12 cellular contexts compared by ENCODE assay signal in genomic region chr4:185332575-185333464, GRCh38.
A peak's percentile ranks its signal among the peaks of the same experiment; 100 is the strongest.
DNase-seq lines count a peak whose midpoint lies in the region; ATAC-seq and FAIRE-seq lines count a peak whose summit lies in the region.
"Had no signal": no experiment of that assay in that cellular context is flagged by ENCODE, and none has a peak within 500 bp of the region (broad histone marks: within the 10 kb centered on the region; RNA-seq: fewer than 3 reads in every experiment).

No MANE protein-coding gene starts in this region.

- ATAC-seq in GM19463 (IDR thresholded peaks at IDR 0.05; ENCODE audit: unreplicated experiment), result peak; percentile 86
- peak; percentile 82 for ATAC-seq in HG02884 (IDR thresholded peaks at IDR 0.05; ENCODE audit: unreplicated experiment)

- no peaks in the 10 kb centered on the region for H3K27me3 Mint-ChIP-seq in activated naive CD4-positive, alpha-beta T cell treated with anti-CD3 and anti-CD28 coated beads, Interleukin-2, amount 10 ng/mL, durations not matched to agents 7 days and 5 days
- H3K27me3 Mint-ChIP-seq: type B pancreatic cell had no signal

- H3K27ac ChIP-seq in HUES64 (ENCODE audit: low read depth, low read length), result peak overlapping the region; percentile 20; the same call in 1 of the 2 replicates
- H3K27ac ChIP-seq: cardiac muscle cell, ovary had no signal

- H3K27ac Mint-ChIP-seq in activated naive CD4-positive, alpha-beta T cell treated with anti-CD3 and anti-CD28 coated beads, Interleukin-2, amount 10 ng/mL, durations not matched to agents 7 days and 5 days, result no peak overlapping the region
- H3K27ac Mint-ChIP-seq: T-helper 1 cell treated with Interleukin-12 subunit alpha and Interleukin-12 subunit beta and Interleukin-4 antibody, amounts not matched to agents 30 μg/mL and 1 μg/mL, for 36 hours; type B pancreatic cell had no signal

- peak; percentile 59 for FAIRE-seq in GM18507 (lab: Jason Lieb, UNC)

- 94% methylated on average over 3 of the region's 3 CpGs for WGBS in HUES64

- H3K9ac ChIP-seq in HUES64 (ENCODE audit: low read depth, low read length), result no peak overlapping the region

- no peaks in the 10 kb centered on the region for H3K27me3 ChIP-seq in HUES64 (ENCODE audit: insufficient read depth, low read length)
- H3K27me3 ChIP-seq: cardiac muscle cell, ovary had no signal

- DNase-seq in GM18507 (ENCODE audit: extremely low spot score, insufficient read length, low read depth) (no peak), cerebellar nuclear complex (lab: John Stamatoyannopoulos, UW) (no peak), Kasumi-1 (lab: John Stamatoyannopoulos, UW) (no peak)
- no peak for DNase-seq in activated naive CD4-positive, alpha-beta T cell treated with anti-CD3 and anti-CD28 coated beads, Interleukin-2, amount 10 ng/mL, durations not matched to agents 7 days and 5 days
- no peak for DNase-seq in activated effector memory CD4-positive, alpha-beta T cell treated with Interleukin-2 at 50 U/mL for 16 hours
- DNase-seq: ovary had no signal

- H3K4me3 Mint-ChIP-seq in activated naive CD4-positive, alpha-beta T cell treated with anti-CD3 and anti-CD28 coated beads, Interleukin-2, amount 10 ng/mL, durations not matched to agents 7 days and 5 days, result no peak overlapping the region
- H3K4me3 Mint-ChIP-seq: T-helper 1 cell treated with Interleukin-12 subunit alpha and Interleukin-12 subunit beta and Interleukin-4 antibody, amounts not matched to agents 30 μg/mL and 1 μg/mL, for 36 hours; type B pancreatic cell had no signal

- CTCF ChIA-PET in activated naive CD4-positive, alpha-beta T cell treated with anti-CD3 and anti-CD28 coated beads, Interleukin-2, amount 10 ng/mL, durations not matched to agents 7 days and 5 days (lab: Charles Lee), result no interaction called here

- H3K4me1 Mint-ChIP-seq in activated naive CD4-positive, alpha-beta T cell treated with anti-CD3 and anti-CD28 coated beads, Interleukin-2, amount 10 ng/mL, durations not matched to agents 7 days and 5 days, result no peaks in the 10 kb centered on the region

- peaks cover 14% of the 10 kb centered on the region for H3K36me3 Mint-ChIP-seq in activated naive CD4-positive, alpha-beta T cell treated with anti-CD3 and anti-CD28 coated beads, Interleukin-2, amount 10 ng/mL, durations not matched to agents 7 days and 5 days

- peaks cover 19% of the 10 kb centered on the region for H3K9me3 ChIP-seq in HUES64 (ENCODE audit: insufficient read depth, low read depth, low read length)
- H3K9me3 ChIP-seq: ovary had no signal

- H3K4me3 ChIP-seq in HUES64 (ENCODE audit: low read length), result no peak overlapping the region
- H3K4me3 ChIP-seq: cardiac muscle cell, ovary had no signal

- peaks cover 17% of the 10 kb centered on the region for H3K4me1 ChIP-seq in HUES64 (ENCODE audit: insufficient read depth, low read length)

- H3K9me3 Mint-ChIP-seq in activated naive CD4-positive, alpha-beta T cell treated with anti-CD3 and anti-CD28 coated beads, Interleukin-2, amount 10 ng/mL, durations not matched to agents 7 days and 5 days, result peaks cover 3% of the 10 kb centered on the region
- H3K9me3 Mint-ChIP-seq: T-helper 1 cell treated with Interleukin-12 subunit alpha and Interleukin-12 subunit beta and Interleukin-4 antibody, amounts not matched to agents 30 μg/mL and 1 μg/mL, for 36 hours had no signal

- peaks cover 19% of the 10 kb centered on the region; the same call in 1 of the 2 replicates for H3K36me3 ChIP-seq in HUES64 (ENCODE audit: insufficient read depth, low read length)
- H3K36me3 ChIP-seq: cardiac muscle cell, ovary had no signal
